11 cellular contexts compared by ENCODE assay signal in the genomic region with DNA sequence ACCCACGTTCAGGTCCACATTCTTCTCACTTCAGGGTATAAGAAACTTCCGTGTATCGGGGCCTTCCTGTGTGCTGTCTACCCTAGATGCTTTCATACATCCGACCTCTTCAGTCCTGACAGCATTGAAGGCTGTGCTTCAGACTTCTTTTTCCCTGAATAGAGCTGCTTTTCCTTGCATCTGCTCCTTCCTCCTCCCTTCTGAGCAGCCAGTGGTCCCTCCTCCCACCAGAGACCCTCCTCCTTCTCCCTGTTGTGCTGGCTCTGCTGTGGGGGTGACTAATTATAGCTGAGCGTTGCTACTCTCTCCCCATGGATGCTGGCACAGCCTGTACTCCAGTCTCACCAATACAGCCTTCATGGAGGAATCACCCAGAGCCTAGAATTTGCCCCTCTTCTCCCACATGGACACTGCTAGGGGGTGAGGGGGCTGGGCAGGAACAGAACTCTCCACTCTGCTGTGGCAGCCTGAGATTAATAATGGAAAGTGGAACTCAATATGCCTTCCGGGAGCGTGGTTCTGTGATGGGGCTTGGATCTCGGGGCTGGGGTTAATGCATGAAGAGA. TPM values are rescaled to one million over a fixed set of nuclear protein-coding genes. Genes with fewer than 3 reads are reported as not detected.
DNase-seq lines count a peak whose midpoint lies in the region; ATAC-seq and TF ChIP-seq lines count a peak whose summit lies in the region.
"Had no signal": no experiment of that assay in that cellular context is flagged by ENCODE, and none has a peak within 500 bp of the region (broad histone marks: within the 10 kb centered on the region; RNA-seq: fewer than 3 reads in every experiment).

No MANE protein-coding gene starts in this region.

- no peak for TF ChIP-seq CTCF in fibroblast of villous mesenchyme (IDR thresholded peaks at IDR 0.05; ENCODE audit: insufficient read depth, low read depth, low read length)
- TF ChIP-seq CTCF in smooth muscle cell (IDR thresholded peaks at IDR 0.05; ENCODE audit: borderline replicate concordance, insufficient read depth, poor library complexity, severe bottlenecking) = no peak
- TF ChIP-seq CTCF in brain microvascular endothelial cell (IDR thresholded peaks at IDR 0.05; ENCODE audit: low read depth, low read length, missing control alignments) = no peak

- peaks cover 36% of the 10 kb centered on the region for H3K4me1 Mint-ChIP-seq in activated T-cell treated with anti-CD3 and anti-CD28 coated beads, Interleukin-2, amount 50 U/mL, for 24 hours (ENCODE audit: low read depth)
- H3K4me1 Mint-ChIP-seq in T-cell = peaks cover 29 to 33% (median 29%) of the 10 kb centered on the region in 3 donors

- no peak overlapping the region for H3K9ac ChIP-seq in smooth muscle cell (ENCODE audit: low read depth)

- CTCF ChIA-PET in T-cell (lab: Charles Lee) = interaction anchor here in 1 of 2 donors (0.6 kb wide), 1 partner anchor 920 kb away, joined by 3 read pairs; no protein-coding TSS in a partner anchor

- in situ Hi-C loops in brain microvascular endothelial cell (cut with HindIII; ENCODE audit: low pct_ligation_motif_present, low sequenced_read_pairs) = no loop called here

- no peak for ATAC-seq in T-cell (replicated peaks in 1 of 4)
- ATAC-seq in HG03175 (IDR thresholded peaks at IDR 0.05; ENCODE audit: unreplicated experiment) = no peak

- 69% methylated on average over 8 of the region's 8 CpGs for WGBS in smooth muscle cell (ENCODE audit: low lambda C conversion rate)

- peak overlapping the region; percentile 79 for H3K4me3 Mint-ChIP-seq in activated T-cell treated with anti-CD3 and anti-CD28 coated beads, Interleukin-2, amount 50 U/mL, for 24 hours
- peak overlapping the region; percentile 68 to 93 (median 69) for H3K4me3 Mint-ChIP-seq in T-cell

- peak overlapping the region; percentile 99 for H3K4me2 ChIP-seq in smooth muscle cell

- no peaks in the 10 kb centered on the region for H3K36me3 ChIP-seq in smooth muscle cell (ENCODE audit: low read depth)
- H3K36me3 ChIP-seq in brain microvascular endothelial cell (replicated peaks) = no peaks in the 10 kb centered on the region
- H3K36me3 ChIP-seq: BE2C, vagina had no signal

- no peaks in the 10 kb centered on the region for H4K20me1 ChIP-seq in smooth muscle cell (ENCODE audit: low read depth)

- peaks cover 25% of the 10 kb centered on the region for H3K4me1 ChIP-seq in smooth muscle cell (ENCODE audit: low read depth)

- no peak for DNase-seq in activated T-cell treated with anti-CD3 and anti-CD28 coated beads, Interleukin-2, amount 50 U/mL, for 24 hours
- no peak for DNase-seq in activated T-cell treated with anti-CD3 and anti-CD28 coated beads, Interleukin-2, amount 50 U/mL, for 1 hour
- DNase-seq in T-cell (no peak), fibroblast of villous mesenchyme (ENCODE audit: low read depth) (no peak), smooth muscle cell (lab: John Stamatoyannopoulos, UW; ENCODE audit: unreplicated experiment) (no peak), DMS79 treated with DMSO at 0.1 percent for 48 hours (lab: John Stamatoyannopoulos, UW) (no peak), brain microvascular endothelial cell (no peak)
- DNase-seq: BE2C, NCI-H524 treated with DMSO at 0.1 percent for 48 hours had no signal

- H3K27me3 ChIP-seq in smooth muscle cell (ENCODE audit: low read depth) (no peaks in the 10 kb centered on the region), brain microvascular endothelial cell (replicated peaks) (no peaks in the 10 kb centered on the region)
- H3K27me3 ChIP-seq: vagina had no signal

- no peaks in the 10 kb centered on the region for H3K9me3 Mint-ChIP-seq in activated T-cell treated with anti-CD3 and anti-CD28 coated beads, Interleukin-2, amount 50 U/mL, for 24 hours
- H3K9me3 Mint-ChIP-seq in T-cell = no peaks in the 10 kb centered on the region

- no peaks in the 10 kb centered on the region for H3K9me3 ChIP-seq in smooth muscle cell (replicated peaks; ENCODE audit: low read depth)
- H3K9me3 ChIP-seq: BE2C, vagina had no signal

- H3K27ac ChIP-seq in smooth muscle cell (ENCODE audit: low read depth) (no peak overlapping the region), brain microvascular endothelial cell (no peak overlapping the region)
- H3K27ac ChIP-seq: vagina had no signal

- H3K27me3 Mint-ChIP-seq in activated T-cell treated with anti-CD3 and anti-CD28 coated beads, Interleukin-2, amount 50 U/mL, for 24 hours = peaks cover 12% of the 10 kb centered on the region
- peaks cover 0 to 9% of the 10 kb centered on the region in 2 donors for H3K27me3 Mint-ChIP-seq in T-cell

- POLR2A ChIA-PET in T-cell (lab: Charles Lee) = no interaction called here

- H3F3A ChIP-seq in smooth muscle cell (ENCODE audit: low read depth) = peaks cover 21% of the 10 kb centered on the region

- H3K79me2 ChIP-seq in smooth muscle cell (ENCODE audit: low read depth) = no peaks in the 10 kb centered on the region

- H3K27ac Mint-ChIP-seq in activated T-cell treated with anti-CD3 and anti-CD28 coated beads, Interleukin-2, amount 50 U/mL, for 24 hours = peak overlapping the region; percentile 71
- no peak overlapping the region for H3K27ac Mint-ChIP-seq in T-cell

- peaks cover 12% of the 10 kb centered on the region for H3K36me3 Mint-ChIP-seq in activated T-cell treated with anti-CD3 and anti-CD28 coated beads, Interleukin-2, amount 50 U/mL, for 24 hours (ENCODE audit: low read depth)
- H3K36me3 Mint-ChIP-seq in T-cell = no peaks in the 10 kb centered on the region

- no peak overlapping the region for H2AFZ ChIP-seq in smooth muscle cell (ENCODE audit: low read depth)

- peak overlapping the region; percentile 65 for H3K4me3 ChIP-seq in fibroblast of villous mesenchyme (ENCODE audit: low read depth, low read length)
- peak overlapping the region; percentile 71 for H3K4me3 ChIP-seq in smooth muscle cell
- no peak overlapping the region for H3K4me3 ChIP-seq in brain microvascular endothelial cell (ENCODE audit: low read depth, low read length)

RNA-seq across cellular contexts. Expression of gene SLC9A5, which starts 1.1 kb away (rescaled TPM):
- total RNA-seq in T-cell (1 to 10 TPM; 1.4 to 2.3 (median 2.2) TPM), fibroblast of villous mesenchyme (1.9 and 2.2 TPM in 2 replicates), smooth muscle cell (2.1 and 3.8 TPM in 2 replicates)
- 6.9 and 9.1 TPM in 2 replicates for polyA plus RNA-seq in smooth muscle cell

RNA-seq across cellular contexts. Expression of gene FHOD1, which starts 2.6 kb away (rescaled TPM):
- total RNA-seq in T-cell (10 to 100 TPM; 31.0 to 92.5 (median 66.2) TPM), fibroblast of villous mesenchyme (22.9 and 24.2 TPM in 2 replicates), smooth muscle cell (7.2 and 16.0 TPM in 2 replicates)
- polyA plus RNA-seq in smooth muscle cell = 23.3 and 30.5 TPM in 2 replicates

RNA-seq across cellular contexts. Expression of gene TMEM208, which starts 22.9 kb away (rescaled TPM):
- total RNA-seq in T-cell (10 to 100 TPM; 28.5 to 40.3 (median 34.8) TPM), fibroblast of villous mesenchyme (25.5 and 29.0 TPM in 2 replicates), smooth muscle cell (45.4 and 56.9 TPM in 2 replicates)
- 156 and 171 TPM in 2 replicates for polyA plus RNA-seq in smooth muscle cell

RNA-seq across cellular contexts. Expression of gene PLEKHG4, which starts 29.5 kb away (rescaled TPM):
- total RNA-seq in T-cell (10 to 100 TPM; 19.4 to 27.5 (median 24.9) TPM), fibroblast of villous mesenchyme (18.1 and 19.6 TPM in 2 replicates), smooth muscle cell (3.9 and 27.0 TPM in 2 replicates)
- 2.7 and 9.9 TPM in 2 replicates for polyA plus RNA-seq in smooth muscle cell

RNA-seq across cellular contexts. Expression of gene ELMO3, which starts 50.9 kb away (rescaled TPM):
- total RNA-seq in T-cell (10 to 100 TPM in 1 of 5 donors, 1 to 10 TPM in 4; 3.8 to 11.7 (median 8.8) TPM), fibroblast of villous mesenchyme (0.43 and 0.64 TPM in 2 replicates), smooth muscle cell (3.8 and 6.7 TPM in 2 replicates)
- 2.2 and 7.8 TPM in 2 replicates for polyA plus RNA-seq in smooth muscle cell
